31 cellular contexts compared by ENCODE assay signal in the genomic region with DNA sequence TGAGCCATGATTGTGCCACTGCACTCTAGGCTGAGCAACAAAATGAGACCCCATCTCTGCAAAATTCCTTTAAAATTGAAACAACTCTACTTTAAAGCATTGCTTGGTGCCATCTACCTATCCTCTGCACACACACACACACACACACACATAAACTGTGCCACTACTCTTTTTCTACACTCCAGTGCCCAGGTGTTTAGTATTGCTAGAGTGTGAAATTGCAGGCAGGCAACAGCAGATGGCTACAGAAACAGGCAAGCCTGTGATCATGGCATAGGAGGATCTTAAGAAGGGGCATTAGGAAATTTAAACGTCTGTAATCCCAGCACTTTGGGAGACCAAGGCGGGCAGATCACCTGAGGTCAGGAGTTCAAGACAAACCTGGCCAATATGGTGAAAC.
"Had no signal": no experiment of that assay in that cellular context is flagged by ENCODE, and none has a peak within 500 bp of the region (broad histone marks: within the 10 kb centered on the region; RNA-seq: fewer than 3 reads in every experiment).

No MANE protein-coding gene starts in this region.

- H3K36me3 Mint-ChIP-seq: activated CD4-positive, alpha-beta memory T cell treated with anti-CD3 and anti-CD28 coated beads for 36 hours; brain; mesothelial cell of epicardium; neural progenitor cell had no signal

- H3K27ac Mint-ChIP-seq: activated CD4-positive, alpha-beta memory T cell treated with anti-CD3 and anti-CD28 coated beads for 36 hours; activated CD4-positive, alpha-beta T cell treated with anti-CD3 and anti-CD28 coated beads, Interleukin-2, amount 10 ng/mL, durations not matched to agents 24 days and 14 days; activated naive CD4-positive, alpha-beta T cell treated with anti-CD3 and anti-CD28 coated beads, Interleukin-2, amount 10 ng/mL, durations not matched to agents 7 days and 5 days; activated naive CD8-positive, alpha-beta T cell treated with anti-CD3 and anti-CD28 coated beads, Interleukin-2, amount 10 ng/mL, durations not matched to agents 7 days and 5 days; activated T-helper 1 cell treated with anti-CD3 and anti-CD28 coated beads, Interleukin-12 subunit alpha, Interleukin-12 subunit beta, Interleukin-2, Interleukin-4 antibody, amounts not matched to agents 30 ng/mL and 10 ng/mL and 1 ng/mL, durations not matched to agents 14 hours and 24 hours and 36 hours; brain; dendritic cell treated with granulocyte-macrophage colony-stimulating factor and Interleukin-4, amounts not matched to agents 40 ng/mL and 50 ng/mL, for 4 days; mesothelial cell of epicardium; neural progenitor cell had no signal

- H3K4me1 Mint-ChIP-seq: activated CD4-positive, alpha-beta T cell treated with anti-CD3 and anti-CD28 coated beads, Interleukin-2, amount 10 ng/mL, durations not matched to agents 24 days and 14 days; activated naive CD4-positive, alpha-beta T cell treated with anti-CD3 and anti-CD28 coated beads, Interleukin-2, amount 10 ng/mL, durations not matched to agents 7 days and 5 days; activated naive CD8-positive, alpha-beta T cell treated with anti-CD3 and anti-CD28 coated beads, Interleukin-2, amount 10 ng/mL, durations not matched to agents 7 days and 5 days had no signal

- H3K4me3 ChIP-seq: ascending aorta, esophagus squamous epithelium, neural progenitor cell, psoas muscle, right atrium auricular region, tibial nerve had no signal

- DNase-seq: activated CD4-positive, alpha-beta memory T cell treated with anti-CD3 and anti-CD28 coated beads for 36 hours; activated CD4-positive, alpha-beta T cell treated with anti-CD3 and anti-CD28 coated beads, Interleukin-2, amount 10 ng/mL, durations not matched to agents 24 days and 14 days; activated CD4-positive, CD25-positive, alpha-beta regulatory T cell treated with anti-CD3 and anti-CD28 coated beads, Interleukin-2, amount 50 U/mL, for 72 hours; activated CD8-positive, alpha-beta memory T cell treated with anti-CD3 and anti-CD28 coated beads, Interleukin-2, amount 50 U/mL, for 4 hours; activated gamma-delta T cell; activated naive CD4-positive, alpha-beta T cell treated with anti-CD3 and anti-CD28 coated beads, Interleukin-2, amount 10 ng/mL, durations not matched to agents 7 days and 5 days; activated naive CD8-positive, alpha-beta T cell treated with anti-CD3 and anti-CD28 coated beads, Interleukin-2, amount 10 ng/mL, durations not matched to agents 7 days and 5 days; activated T-cell treated with anti-CD3 and anti-CD28 coated beads, Interleukin-2, amount 50 U/mL, for 1 hour; effector CD4-positive, alpha-beta T cell; esophagus squamous epithelium; foreskin melanocyte; left ventricle myocardium superior; mammary epithelial cell; naive B cell; occipital lobe; psoas muscle; stimulated activated CD4-positive, alpha-beta T cell treated with anti-CD3 and anti-CD28 coated beads, Interleukin-15, amount 100 ng/mL, for 24 hours; stimulated activated CD4-positive, alpha-beta T cell treated with anti-CD3 and anti-CD28 coated beads, Interleukin-2, amount 100 ng/mL, for 24 hours; stimulated activated naive CD4-positive, alpha-beta T cell treated with Interleukin-2 at 50 U/mL for 16 hours; T-helper 9 cell had no signal

- H3K27me3 Mint-ChIP-seq: activated CD4-positive, alpha-beta memory T cell treated with anti-CD3 and anti-CD28 coated beads for 36 hours; activated CD4-positive, alpha-beta T cell treated with anti-CD3 and anti-CD28 coated beads, Interleukin-2, amount 10 ng/mL, durations not matched to agents 24 days and 14 days; activated naive CD4-positive, alpha-beta T cell treated with anti-CD3 and anti-CD28 coated beads, Interleukin-2, amount 10 ng/mL, durations not matched to agents 7 days and 5 days; activated naive CD8-positive, alpha-beta T cell treated with anti-CD3 and anti-CD28 coated beads, Interleukin-2, amount 10 ng/mL, durations not matched to agents 7 days and 5 days; naive B cell had no signal

- H3K4me3 Mint-ChIP-seq: activated CD4-positive, alpha-beta memory T cell treated with anti-CD3 and anti-CD28 coated beads for 36 hours; activated CD4-positive, alpha-beta T cell treated with anti-CD3 and anti-CD28 coated beads, Interleukin-2, amount 10 ng/mL, durations not matched to agents 24 days and 14 days; activated naive CD4-positive, alpha-beta T cell treated with anti-CD3 and anti-CD28 coated beads, Interleukin-2, amount 10 ng/mL, durations not matched to agents 7 days and 5 days; activated naive CD8-positive, alpha-beta T cell treated with anti-CD3 and anti-CD28 coated beads, Interleukin-2, amount 10 ng/mL, durations not matched to agents 7 days and 5 days; activated T-helper 1 cell treated with anti-CD3 and anti-CD28 coated beads, Interleukin-12 subunit alpha, Interleukin-12 subunit beta, Interleukin-2, Interleukin-4 antibody, amounts not matched to agents 30 ng/mL and 10 ng/mL and 1 ng/mL, durations not matched to agents 14 hours and 24 hours and 36 hours; brain; dendritic cell treated with granulocyte-macrophage colony-stimulating factor and Interleukin-4, amounts not matched to agents 40 ng/mL and 50 ng/mL, for 4 days; mesothelial cell of epicardium; naive B cell; neural progenitor cell had no signal

- H3K9me3 Mint-ChIP-seq: activated CD4-positive, alpha-beta memory T cell treated with anti-CD3 and anti-CD28 coated beads for 36 hours; activated CD4-positive, alpha-beta T cell treated with anti-CD3 and anti-CD28 coated beads, Interleukin-2, amount 10 ng/mL, durations not matched to agents 24 days and 14 days; activated naive CD4-positive, alpha-beta T cell treated with anti-CD3 and anti-CD28 coated beads, Interleukin-2, amount 10 ng/mL, durations not matched to agents 7 days and 5 days; activated naive CD8-positive, alpha-beta T cell treated with anti-CD3 and anti-CD28 coated beads, Interleukin-2, amount 10 ng/mL, durations not matched to agents 7 days and 5 days; activated T-helper 1 cell treated with anti-CD3 and anti-CD28 coated beads, Interleukin-12 subunit alpha, Interleukin-12 subunit beta, Interleukin-2, Interleukin-4 antibody, amounts not matched to agents 30 ng/mL and 10 ng/mL and 1 ng/mL, durations not matched to agents 14 hours and 24 hours and 36 hours; brain; dendritic cell treated with granulocyte-macrophage colony-stimulating factor and Interleukin-4, amounts not matched to agents 40 ng/mL and 50 ng/mL, for 4 days; mesothelial cell of epicardium; naive B cell; neural progenitor cell had no signal

- ATAC-seq: left ventricle myocardium superior, psoas muscle had no signal

- H3K27ac ChIP-seq: ascending aorta, epithelial cell of prostate, esophagus squamous epithelium, neural progenitor cell, parathyroid adenoma, psoas muscle, right atrium auricular region, tibial nerve, VCaP had no signal
